In genomic region chr22:19969141-19969928, GRCh38 we compare ENCODE assay signal across 17 cellular contexts.
"Had no signal": no experiment of that assay in that cellular context is flagged by ENCODE, and none has a peak within 500 bp of the region (broad histone marks: within the 10 kb centered on the region; RNA-seq: fewer than 3 reads in every experiment).

No MANE protein-coding gene starts in this region.

- H3K36me3 ChIP-seq: cardiac muscle cell had no signal

- H3K4me1 ChIP-seq: foreskin keratinocyte had no signal

- ATAC-seq: WTC11 had no signal

- H3K27me3 ChIP-seq: cardiac muscle cell, foreskin keratinocyte, hepatocyte, spleen, upper lobe of left lung had no signal

- H3K27ac ChIP-seq: cardiac muscle cell, foreskin keratinocyte, hepatocyte had no signal

- H3K9me3 ChIP-seq: spleen, upper lobe of left lung had no signal

- H3K4me3 ChIP-seq: cardiac muscle cell, hepatocyte, spleen, upper lobe of left lung had no signal

- DNase-seq: activated CD4-positive, alpha-beta T cell treated with anti-CD3 and anti-CD28 coated beads, Interleukin-2, amount 50 U/mL, for 4 hours; activated CD8-positive, alpha-beta memory T cell treated with anti-CD3 and anti-CD28 coated beads, Interleukin-2, amount 10 ng/mL, durations not matched to agents 7 days and 5 days; activated effector memory CD4-positive, alpha-beta T cell treated with anti-CD3 and anti-CD28 coated beads, Interleukin-2, amount 50 U/mL, for 16 hours; activated naive CD4-positive, alpha-beta T cell treated with anti-CD3 and anti-CD28 coated beads, Interleukin-2, amount 10 ng/mL, durations not matched to agents 7 days and 5 days; activated T-cell treated with anti-CD3 and anti-CD28 coated beads for 4 hours; effector CD4-positive, alpha-beta T cell; foreskin keratinocyte; mesenchymal stem cell; occipital lobe; spleen; stimulated activated CD4-positive, alpha-beta T cell treated with anti-CD3 and anti-CD28 coated beads, Interleukin-4, amount 100 ng/mL, for 1 hour; stimulated activated naive CD4-positive, alpha-beta T cell treated with Interleukin-2 at 50 U/mL for 16 hours; T-cell had no signal
